31 cellular contexts compared by ENCODE assay signal in the genomic region with DNA sequence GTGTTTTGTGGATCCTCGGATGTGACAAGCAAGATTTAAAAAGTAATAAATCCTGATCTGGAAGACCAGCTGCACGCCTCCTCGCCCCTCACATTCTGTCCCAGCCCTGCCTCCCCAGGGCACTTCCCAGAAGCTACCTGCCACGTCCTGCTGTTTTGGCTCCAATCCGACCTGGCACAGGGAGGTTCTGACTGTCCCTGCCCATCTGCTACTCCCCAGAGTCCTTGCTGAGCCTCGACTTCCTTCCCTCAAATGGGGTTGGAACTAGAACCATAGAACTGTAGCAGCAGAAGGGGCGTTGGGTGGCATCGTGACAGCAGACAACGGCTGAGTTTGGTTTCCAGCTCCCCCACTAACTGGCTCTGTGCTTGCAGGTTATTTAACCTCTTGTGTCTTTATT.
A peak's percentile ranks its signal among the peaks of the same experiment; 100 is the strongest.
DNase-seq lines count a peak whose midpoint lies in the region; ATAC-seq and TF ChIP-seq lines count a peak whose summit lies in the region.
"Had no signal": no experiment of that assay in that cellular context is flagged by ENCODE, and none has a peak within 500 bp of the region (broad histone marks: within the 10 kb centered on the region; RNA-seq: fewer than 3 reads in every experiment).

No MANE protein-coding gene starts in this region.

- H3K27me3 Mint-ChIP-seq in activated T-helper 1 cell treated with anti-CD3 and anti-CD28 coated beads, Interleukin-12 subunit alpha, Interleukin-12 subunit beta, Interleukin-2, Interleukin-4 antibody, amounts not matched to agents 30 ng/mL and 10 ng/mL and 1 ng/mL, durations not matched to agents 14 hours and 24 hours and 36 hours (ENCODE audit: insufficient read depth): peaks cover 2% of the 10 kb centered on the region
- H3K27me3 Mint-ChIP-seq in T-cell: no peaks in the 10 kb centered on the region
- H3K27me3 Mint-ChIP-seq: activated naive CD8-positive, alpha-beta T cell treated with anti-CD3 and anti-CD28 coated beads, Interleukin-2, amount 50 U/mL, for 24 hours had no signal

- no peak for TF ChIP-seq CTCF in heart left ventricle (IDR thresholded peaks at IDR 0.05)
- TF ChIP-seq CTCF in heart right ventricle (IDR thresholded peaks at IDR 0.05): no peak
- no peak for TF ChIP-seq CTCF in osteoblast (IDR thresholded peaks at IDR 0.05; ENCODE audit: extremely low read depth, low read depth, low read length)
- no peak for TF ChIP-seq CTCF in upper lobe of left lung (IDR thresholded peaks at IDR 0.05)
- no peak for TF ChIP-seq CTCF in foreskin keratinocyte (conservative IDR thresholded peaks at IDR 0.05)

- no peak overlapping the region for H2AFZ ChIP-seq in osteoblast (ENCODE audit: low read length)
- H2AFZ ChIP-seq: hepatocyte, neural progenitor cell had no signal

- peak overlapping the region in 2 of 12 donors; percentile 60 to 68 for H3K27ac ChIP-seq in heart left ventricle
- H3K27ac ChIP-seq in heart right ventricle: peak overlapping the region in 5 of 10 donors; percentile 21 to 82 (median 51)
- no peak overlapping the region for H3K27ac ChIP-seq in osteoblast (ENCODE audit: low read depth, low read length)
- H3K27ac ChIP-seq in upper lobe of left lung: peak overlapping the region in 3 of 4 donors; percentile 46 to 81 (median 71)
- H3K27ac ChIP-seq in foreskin keratinocyte: no peak overlapping the region
- H3K27ac ChIP-seq: hepatocyte, HL-60, neural progenitor cell, prostate gland, transverse colon had no signal

- no peak overlapping the region for H3K27ac Mint-ChIP-seq in activated T-helper 1 cell treated with anti-CD3 and anti-CD28 coated beads, Interleukin-12 subunit alpha, Interleukin-12 subunit beta, Interleukin-2, Interleukin-4 antibody, amounts not matched to agents 30 ng/mL and 10 ng/mL and 1 ng/mL, durations not matched to agents 14 hours and 24 hours and 36 hours
- no peak overlapping the region for H3K27ac Mint-ChIP-seq in T-cell
- H3K27ac Mint-ChIP-seq: activated naive CD8-positive, alpha-beta T cell treated with anti-CD3 and anti-CD28 coated beads, Interleukin-2, amount 50 U/mL, for 24 hours; neural progenitor cell had no signal

- intact Hi-C loops in heart left ventricle (cut with DNase I) (no loop called here), heart right ventricle (cut with DNase I) (no loop called here)
- intact Hi-C loops in activated T-helper 1 cell treated with anti-CD3 and anti-CD28 coated beads, Interleukin-12 subunit alpha, Interleukin-12 subunit beta, Interleukin-2, Interleukin-4 antibody, amounts not matched to agents 30 ng/mL and 10 ng/mL and 1 ng/mL, durations not matched to agents 14 hours and 24 hours and 36 hours (cut with micrococcal nuclease): no loop called here

- no peaks in the 10 kb centered on the region for H3K36me3 Mint-ChIP-seq in activated T-helper 1 cell treated with anti-CD3 and anti-CD28 coated beads, Interleukin-12 subunit alpha, Interleukin-12 subunit beta, Interleukin-2, Interleukin-4 antibody, amounts not matched to agents 30 ng/mL and 10 ng/mL and 1 ng/mL, durations not matched to agents 14 hours and 24 hours and 36 hours (ENCODE audit: low read depth)
- H3K36me3 Mint-ChIP-seq in T-cell: no peaks in the 10 kb centered on the region

- H3K9me3 ChIP-seq in heart left ventricle: peaks cover 0 to 9% (median 0%) of the 10 kb centered on the region in 12 donors
- H3K9me3 ChIP-seq in heart right ventricle: peaks cover 0 to 9% (median 0%) of the 10 kb centered on the region in 11 donors
- no peaks in the 10 kb centered on the region for H3K9me3 ChIP-seq in osteoblast (ENCODE audit: low read depth, low read length)
- no peaks in the 10 kb centered on the region for H3K9me3 ChIP-seq in upper lobe of left lung
- H3K9me3 ChIP-seq: esophagus squamous epithelium, HAP-1, MG63, prostate gland, transverse colon had no signal

- POLR2A ChIA-PET in T-cell (lab: Charles Lee): no interaction called here

- H3K9me3 Mint-ChIP-seq in activated T-helper 1 cell treated with anti-CD3 and anti-CD28 coated beads, Interleukin-12 subunit alpha, Interleukin-12 subunit beta, Interleukin-2, Interleukin-4 antibody, amounts not matched to agents 30 ng/mL and 10 ng/mL and 1 ng/mL, durations not matched to agents 14 hours and 24 hours and 36 hours: no peaks in the 10 kb centered on the region
- no peaks in the 10 kb centered on the region for H3K9me3 Mint-ChIP-seq in T-cell
- H3K9me3 Mint-ChIP-seq: activated naive CD8-positive, alpha-beta T cell treated with anti-CD3 and anti-CD28 coated beads, Interleukin-2, amount 50 U/mL, for 24 hours; central memory CD8-positive, alpha-beta T cell had no signal

- DNase-seq in heart left ventricle (peak in 4 of 5 donors; percentile 1 to 44 (median 10)), heart right ventricle (no peak), cerebellum (ENCODE audit: low spot score) (peak; percentile 35), osteoblast (ENCODE audit: insufficient read length, low spot score, missing footprints) (peak; percentile 57), upper lobe of left lung (no peak), T-cell (no peak), foreskin keratinocyte (no peak)
- DNase-seq in activated T-helper 1 cell treated with anti-CD3 and anti-CD28 coated beads, Interleukin-12 subunit alpha, Interleukin-12 subunit beta, Interleukin-2, Interleukin-4 antibody, amounts not matched to agents 30 ng/mL and 10 ng/mL and 1 ng/mL, durations not matched to agents 14 hours and 24 hours and 36 hours (ENCODE audit: low spot score): no peak
- DNase-seq: activated CD4-positive, alpha-beta T cell treated with anti-CD3 and anti-CD28 coated beads for 4 hours; activated gamma-delta T cell treated with Interleukin-2 at 50 U/mL for 16 hours; activated naive CD8-positive, alpha-beta T cell treated with anti-CD3 and anti-CD28 coated beads, Interleukin-2, amount 50 U/mL, for 24 hours; activated T-cell treated with anti-CD3 and anti-CD28 coated beads, Interleukin-2, amount 50 U/mL, for 1 hour; DMS79; esophagus squamous epithelium; foreskin melanocyte; GDM1; KG1; mesendoderm; MG63; NCI-H2029 treated with DMSO at 0.1 percent for 48 hours; NCI-H345; SIG-M5; stimulated activated CD4-positive, alpha-beta T cell treated with anti-CD3 and anti-CD28 coated beads, Interleukin-15, amount 100 ng/mL, for 24 hours; stimulated activated CD4-positive, alpha-beta T cell treated with anti-CD3 and anti-CD28 coated beads, Interleukin-4, amount 100 ng/mL, for 4 hours; transverse colon had no signal

- H3K4me3 Mint-ChIP-seq in activated T-helper 1 cell treated with anti-CD3 and anti-CD28 coated beads, Interleukin-12 subunit alpha, Interleukin-12 subunit beta, Interleukin-2, Interleukin-4 antibody, amounts not matched to agents 30 ng/mL and 10 ng/mL and 1 ng/mL, durations not matched to agents 14 hours and 24 hours and 36 hours: no peak overlapping the region
- no peak overlapping the region for H3K4me3 Mint-ChIP-seq in T-cell
- H3K4me3 Mint-ChIP-seq: activated naive CD8-positive, alpha-beta T cell treated with anti-CD3 and anti-CD28 coated beads, Interleukin-2, amount 50 U/mL, for 24 hours; central memory CD8-positive, alpha-beta T cell; neural progenitor cell had no signal

- CTCF ChIA-PET in T-cell (lab: Charles Lee): no interaction called here

- H3K27me3 ChIP-seq in heart left ventricle (peaks cover 0 to 7% (median 0%) of the 10 kb centered on the region in 9 donors), heart right ventricle (no peaks in the 10 kb centered on the region), osteoblast (ENCODE audit: insufficient read depth, low read length) (peaks cover 3% of the 10 kb centered on the region), upper lobe of left lung (no peaks in the 10 kb centered on the region), foreskin keratinocyte (peaks cover 4% of the 10 kb centered on the region)
- H3K27me3 ChIP-seq: esophagus squamous epithelium, hepatocyte, MG63, neural progenitor cell, transverse colon had no signal

- H3K4me1 ChIP-seq in heart left ventricle: peaks cover 0 to 14% (median 2%) of the 10 kb centered on the region in 12 donors
- peaks cover 0 to 14% (median 12%) of the 10 kb centered on the region in 9 donors for H3K4me1 ChIP-seq in heart right ventricle
- no peaks in the 10 kb centered on the region for H3K4me1 ChIP-seq in osteoblast (ENCODE audit: insufficient read depth, low read length)
- H3K4me1 ChIP-seq in upper lobe of left lung: peaks cover 5 to 18% (median 11%) of the 10 kb centered on the region in 4 donors
- no peaks in the 10 kb centered on the region for H3K4me1 ChIP-seq in foreskin keratinocyte
- H3K4me1 ChIP-seq: HAP-1, neural progenitor cell, prostate gland, transverse colon had no signal

- no peak for TF ChIP-seq EP300 in upper lobe of left lung (IDR thresholded peaks at IDR 0.05)

- TF ChIP-seq POLR2A in heart left ventricle (IDR thresholded peaks at IDR 0.05): no peak
- TF ChIP-seq POLR2A in upper lobe of left lung (IDR thresholded peaks at IDR 0.05): no peak

- H3K4me3 ChIP-seq in heart left ventricle (no peak overlapping the region), heart right ventricle (no peak overlapping the region), osteoblast (ENCODE audit: insufficient read depth, low read length) (no peak overlapping the region), upper lobe of left lung (no peak overlapping the region)
- H3K4me3 ChIP-seq: esophagus squamous epithelium, HAP-1, hepatocyte, MG63, neural progenitor cell, prostate gland, transverse colon had no signal

- no peaks in the 10 kb centered on the region for H4K20me1 ChIP-seq in osteoblast (ENCODE audit: insufficient read depth, low read length)

- H3K36me3 ChIP-seq in heart left ventricle (no peaks in the 10 kb centered on the region), heart right ventricle (peaks cover 0 to 3% (median 0%) of the 10 kb centered on the region in 9 donors), osteoblast (ENCODE audit: insufficient read depth, low read length) (no peaks in the 10 kb centered on the region), upper lobe of left lung (peaks cover 0 to 6% (median 4%) of the 10 kb centered on the region in 4 donors)
- H3K36me3 ChIP-seq: HAP-1, MG63, neural progenitor cell, prostate gland, transverse colon had no signal

- ATAC-seq in heart left ventricle (no peak), heart right ventricle (no peak), upper lobe of left lung (ENCODE audit: low FRiP score in 2 of 2) (no peak), T-cell (replicated peaks in 1 of 4) (no peak), foreskin keratinocyte (no peak)
- ATAC-seq: activated naive CD8-positive, alpha-beta T cell treated with anti-CD3 and anti-CD28 coated beads, Interleukin-2, amount 50 U/mL, for 24 hours had no signal

- no peak overlapping the region for H3K4me2 ChIP-seq in osteoblast (ENCODE audit: insufficient read depth, low read length)
- H3K4me2 ChIP-seq: hepatocyte, neural progenitor cell had no signal

- H3K4me1 Mint-ChIP-seq in activated T-helper 1 cell treated with anti-CD3 and anti-CD28 coated beads, Interleukin-12 subunit alpha, Interleukin-12 subunit beta, Interleukin-2, Interleukin-4 antibody, amounts not matched to agents 30 ng/mL and 10 ng/mL and 1 ng/mL, durations not matched to agents 14 hours and 24 hours and 36 hours (ENCODE audit: low read depth): no peaks in the 10 kb centered on the region
- no peaks in the 10 kb centered on the region for H3K4me1 Mint-ChIP-seq in T-cell
- H3K4me1 Mint-ChIP-seq: activated naive CD8-positive, alpha-beta T cell treated with anti-CD3 and anti-CD28 coated beads, Interleukin-2, amount 50 U/mL, for 24 hours; central memory CD8-positive, alpha-beta T cell; neural progenitor cell had no signal

- 78 to 88% (median 87%) methylated on average over 9 of the region's 9 CpGs for whole genome bisulfite sequencing in heart left ventricle, 4 donors
- 81 to 89% methylated on average over 9 of the region's 9 CpGs for WGBS in heart right ventricle, 2 donors
- 85 to 86% methylated on average over 6 to 9 of the region's 9 CpGs for WGBS in upper lobe of left lung, 2 donors

- H3K79me2 ChIP-seq in osteoblast (ENCODE audit: insufficient read depth, low read length): no peaks in the 10 kb centered on the region
- H3K79me2 ChIP-seq: hepatocyte had no signal

Comparison
In these comparisons a context has a peak if more than half of its experiments do, and no peak if none do; other contexts are left out.
1. DNase-seq: peak in heart left ventricle (4 of 5), cerebellum (single experiment) and osteoblast (single experiment); none in heart right ventricle (0 of 2), upper lobe of left lung (0 of 2), activated T-helper 1 cell treated with anti-CD3 and anti-CD28 coated beads, Interleukin-12 subunit alpha, Interleukin-12 subunit beta, Interleukin-2, Interleukin-4 antibody, amounts not matched to agents 30 ng/mL and 10 ng/mL and 1 ng/mL, durations not matched to agents 14 hours and 24 hours and 36 hours (single experiment), T-cell (0 of 34) and foreskin keratinocyte (0 of 2).
2. H3K27ac ChIP-seq: peak in upper lobe of left lung (3 of 4); none in osteoblast (single experiment) and foreskin keratinocyte (single experiment).